18 cellular contexts compared by ENCODE assay signal in genomic region chr10:16886032-16886431, GRCh38.
DNase-seq lines count a peak whose midpoint lies in the region; ATAC-seq and TF ChIP-seq lines count a peak whose summit lies in the region.
"Had no signal": no experiment of that assay in that cellular context is flagged by ENCODE, and none has a peak within 500 bp of the region (broad histone marks: within the 10 kb centered on the region; RNA-seq: fewer than 3 reads in every experiment).

No MANE protein-coding gene starts in this region.

- H3K4me1 ChIP-seq in lower lobe of right lung (peaks cover 3% of the 10 kb centered on the region), aorta (ENCODE audit: control insufficient read depth in 1 of 2, insufficient read depth in 2 of 2, low read length in 2 of 2) (no peaks in the 10 kb centered on the region)
- H3K4me1 ChIP-seq in effector memory CD4-positive, alpha-beta T cell (ENCODE audit: control insufficient read depth, insufficient read depth, low read length, poor library complexity, severe bottlenecking), result no peaks in the 10 kb centered on the region
- H3K4me1 ChIP-seq: A549, Caco-2, HAP-1 had no signal

- no peaks in the 10 kb centered on the region for H3K9me3 ChIP-seq in lower lobe of right lung
- no peaks in the 10 kb centered on the region for H3K9me3 ChIP-seq in effector memory CD4-positive, alpha-beta T cell (ENCODE audit: control insufficient read depth, low read length)
- no peaks in the 10 kb centered on the region for H3K9me3 ChIP-seq in aorta (ENCODE audit: control insufficient read depth, low read length)
- H3K9me3 ChIP-seq: A549, Caco-2, HAP-1 had no signal

- H3K4me3 ChIP-seq in fibroblast of villous mesenchyme (ENCODE audit: low read depth, low read length), result no peak overlapping the region
- no peak overlapping the region for H3K4me3 ChIP-seq in lower lobe of right lung
- no peak overlapping the region for H3K4me3 ChIP-seq in effector memory CD4-positive, alpha-beta T cell (ENCODE audit: insufficient read depth, low read depth, low read length, poor library complexity, severe bottlenecking)
- no peak overlapping the region for H3K4me3 ChIP-seq in aorta (ENCODE audit: low read length in 2 of 2)
- H3K4me3 ChIP-seq: A549, BLaER1, HAP-1 had no signal

- H3K27me3 ChIP-seq in lower lobe of right lung (ENCODE audit: low read depth), result no peaks in the 10 kb centered on the region
- H3K27me3 ChIP-seq in effector memory CD4-positive, alpha-beta T cell (replicated peaks; ENCODE audit: control insufficient read depth, insufficient read depth, low read length, poor library complexity, severe bottlenecking), result no peaks in the 10 kb centered on the region
- no peaks in the 10 kb centered on the region for H3K27me3 ChIP-seq in aorta (ENCODE audit: control insufficient read depth in 1 of 2, insufficient read depth in 2 of 2, low read length in 1 of 2)
- H3K27me3 ChIP-seq: BLaER1 had no signal

- ATAC-seq in SK-N-SH treated with all-trans-retinoic acid at 6 μM for 48 hours (peak; percentile 14; the same call in 2 of the 3 replicates), lower lobe of right lung (no peak), aorta (ENCODE audit: low FRiP score) (no peak)
- ATAC-seq: A549; CD8-positive, alpha-beta T cell had no signal

- 79 to 82% methylated on average over 2 of the region's 2 CpGs for WGBS in aorta, 2 donors

- H3K27ac ChIP-seq in lower lobe of right lung (no peak overlapping the region), aorta (ENCODE audit: low read depth in 1 of 2, low read length in 2 of 2) (no peak overlapping the region)
- no peak overlapping the region for H3K27ac ChIP-seq in effector memory CD4-positive, alpha-beta T cell (ENCODE audit: insufficient read depth, low read length, poor library complexity, severe bottlenecking)
- H3K27ac ChIP-seq: A549, BLaER1, C4-2B had no signal

- peak; percentile 36 for DNase-seq in HCEC 1CT
- DNase-seq in fibroblast of villous mesenchyme (ENCODE audit: low read depth), result peak; percentile 56
- no peak for DNase-seq in lower lobe of right lung
- DNase-seq in effector memory CD4-positive, alpha-beta T cell, result no peak
- no peak for DNase-seq in aorta
- no peak for DNase-seq in Ammon's horn (ENCODE audit: low spot score)
- DNase-seq: 8988T; Caco-2; CD4-positive, CD25-positive, alpha-beta regulatory T cell; CD8-positive, alpha-beta T cell; DMS153; DND-41; GOT3 had no signal

- intact Hi-C loops in lower lobe of right lung (cut with DNase I), result no loop called here
- intact Hi-C loops in aorta (cut with DNase I), result no loop called here

- H3K36me3 ChIP-seq in lower lobe of right lung, result no peaks in the 10 kb centered on the region
- no peaks in the 10 kb centered on the region for H3K36me3 ChIP-seq in effector memory CD4-positive, alpha-beta T cell (ENCODE audit: control insufficient read depth, insufficient read depth, low read length)
- H3K36me3 ChIP-seq in aorta (ENCODE audit: control insufficient read depth in 1 of 2, insufficient read depth in 2 of 2, low read length in 1 of 2), result no peaks in the 10 kb centered on the region
- H3K36me3 ChIP-seq: BLaER1, HAP-1 had no signal

- TF ChIP-seq CTCF in fibroblast of villous mesenchyme (IDR thresholded peaks at IDR 0.05; ENCODE audit: insufficient read depth, low read depth, low read length), result no peak
- no peak for TF ChIP-seq CTCF in lower lobe of right lung (IDR thresholded peaks at IDR 0.05)

TF ChIP-seq in SK-N-SH treated with all-trans-retinoic acid at 6 μM for 48 hours, 23 proteins besides CTCF, POLR2A, EP300 and RAD21:
- TF ChIP-seq CREB5 (CRISPR knock-in tag; IDR thresholded peaks at IDR 0.05; ENCODE audit: low read depth), result 0 out of 2 replicates have a peak, but pooled peaks have one; percentile 15
- no peak for TF ChIP-seq TOX (CRISPR knock-in tag; IDR thresholded peaks at IDR 0.05; ENCODE audit: borderline replicate concordance)
- peak; percentile 47 for TF ChIP-seq ISL1 (CRISPR knock-in tag; IDR thresholded peaks at IDR 0.05)
TF ChIP-seq in SK-N-SH treated with all-trans-retinoic acid at 6 μM for 48 hours: peak in this region for 2.

Comparison
In these comparisons a context has a peak if more than half of its experiments do, and no peak if none do; other contexts are left out.
1. DNase-seq: peak in HCEC 1CT (single experiment) and fibroblast of villous mesenchyme (single experiment); none in lower lobe of right lung (single experiment), effector memory CD4-positive, alpha-beta T cell (0 of 3), aorta (0 of 2) and Ammon's horn (single experiment).